Comparison of ENCODE assay signal across 17 cellular contexts in the genomic region with DNA sequence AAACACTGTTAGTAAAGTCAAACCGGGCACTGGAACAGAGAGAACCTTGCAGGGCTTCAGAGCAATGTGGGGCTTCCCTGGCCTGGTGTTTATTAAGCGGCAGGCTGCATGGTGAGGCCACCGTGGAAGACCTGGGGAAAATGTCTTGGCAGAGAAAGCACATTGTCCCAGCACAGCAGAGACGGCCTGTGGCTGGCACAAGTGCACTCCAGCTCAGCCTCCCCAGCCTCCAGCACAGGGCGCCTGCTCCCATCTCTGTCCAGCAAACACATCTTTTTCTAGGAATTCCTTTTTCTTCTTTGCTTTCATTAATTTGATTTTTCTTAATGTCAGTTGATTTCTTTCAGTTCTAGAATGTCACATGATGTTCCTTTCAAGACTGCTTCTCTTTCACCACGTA.
"Had no signal": no experiment of that assay in that cellular context is flagged by ENCODE, and none has a peak within 500 bp of the region (broad histone marks: within the 10 kb centered on the region; RNA-seq: fewer than 3 reads in every experiment).

No MANE protein-coding gene starts in this region.

- H3K4me3 Mint-ChIP-seq: activated naive CD4-positive, alpha-beta T cell treated with anti-CD3 and anti-CD28 coated beads, Interleukin-2, amount 10 ng/mL, durations not matched to agents 7 days and 5 days; immature natural killer cell; neural progenitor cell; stimulated activated naive B cell treated with anti-CD40 and anti-IgM and Interleukin-4, amounts not matched to agents 10 μg/mL and 1 μg/mL and 100 μg/mL, for 72 hours had no signal

- H3K27ac ChIP-seq: colonic mucosa, esophagus squamous epithelium, neural progenitor cell, ovary, skin epidermis, VCaP had no signal

- H3K27ac Mint-ChIP-seq: activated naive CD4-positive, alpha-beta T cell treated with anti-CD3 and anti-CD28 coated beads, Interleukin-2, amount 10 ng/mL, durations not matched to agents 7 days and 5 days; activated T-helper 2 cell treated with anti-CD3 and anti-CD28 coated beads, Interferon-gamma antibody, Interleukin-2, Interleukin-4, amounts not matched to agents 10 μg/mL and 5 μg/mL and 100 μg/mL, durations not matched to agents 14 hours and 24 hours and 36 hours; immature natural killer cell; neural progenitor cell; stimulated activated naive B cell treated with anti-CD40 and anti-IgM and Interleukin-4, amounts not matched to agents 10 μg/mL and 1 μg/mL and 100 μg/mL, for 72 hours had no signal

- H3K9me3 Mint-ChIP-seq: activated naive CD4-positive, alpha-beta T cell treated with anti-CD3 and anti-CD28 coated beads, Interleukin-2, amount 10 ng/mL, durations not matched to agents 7 days and 5 days; activated T-helper 2 cell treated with anti-CD3 and anti-CD28 coated beads, Interferon-gamma antibody, Interleukin-2, Interleukin-4, amounts not matched to agents 10 μg/mL and 5 μg/mL and 100 μg/mL, durations not matched to agents 14 hours and 24 hours and 36 hours; immature natural killer cell; neural progenitor cell had no signal

- H3K27me3 Mint-ChIP-seq: activated naive CD4-positive, alpha-beta T cell treated with anti-CD3 and anti-CD28 coated beads, Interleukin-2, amount 10 ng/mL, durations not matched to agents 7 days and 5 days; stimulated activated naive B cell treated with anti-CD40 and anti-IgM and Interleukin-4, amounts not matched to agents 10 μg/mL and 1 μg/mL and 100 μg/mL, for 72 hours had no signal

- DNase-seq: activated CD4-positive, alpha-beta T cell treated with anti-CD3 and anti-CD28 coated beads, Interleukin-2, amount 50 U/mL, for 48 hours; activated naive CD4-positive, alpha-beta T cell treated with anti-CD3 and anti-CD28 coated beads, Interleukin-2, amount 10 ng/mL, durations not matched to agents 7 days and 5 days; colonic mucosa; effector CD4-positive, alpha-beta T cell; esophagus squamous epithelium; glutamatergic neuron; immature natural killer cell; left colon; ovary; stimulated activated CD4-positive, alpha-beta T cell treated with anti-CD3 and anti-CD28 coated beads, Interleukin-15, amount 100 ng/mL, for 24 hours; stimulated activated CD4-positive, alpha-beta T cell treated with anti-CD3 and anti-CD28 coated beads, Interleukin-4, amount 100 ng/mL, for 1 hour; stimulated activated naive B cell treated with anti-CD40 and anti-IgM and Interleukin-4, amounts not matched to agents 10 μg/mL and 1 μg/mL and 100 μg/mL, for 72 hours; trophoblast cell had no signal

- ATAC-seq: left colon; stimulated activated naive B cell treated with anti-CD40 and anti-IgM and Interleukin-4, amounts not matched to agents 10 μg/mL and 1 μg/mL and 100 μg/mL, for 72 hours had no signal

- H3K4me1 Mint-ChIP-seq: activated naive CD4-positive, alpha-beta T cell treated with anti-CD3 and anti-CD28 coated beads, Interleukin-2, amount 10 ng/mL, durations not matched to agents 7 days and 5 days had no signal
